15 cellular contexts compared by ENCODE assay signal in genomic region chr15:60901647-60902046, GRCh38.
DNase-seq lines count a peak whose midpoint lies in the region; ATAC-seq and TF ChIP-seq lines count a peak whose summit lies in the region.
"Had no signal": no experiment of that assay in that cellular context is flagged by ENCODE, and none has a peak within 500 bp of the region (broad histone marks: within the 10 kb centered on the region; RNA-seq: fewer than 3 reads in every experiment).

No MANE protein-coding gene starts in this region.

- ATAC-seq in GM18498 (IDR thresholded peaks at IDR 0.05; ENCODE audit: unreplicated experiment): peak; percentile 80
- peak; percentile 87 for ATAC-seq in HG02678 (IDR thresholded peaks at IDR 0.05; ENCODE audit: unreplicated experiment)
- peak; percentile 89 for ATAC-seq in HG03520 (IDR thresholded peaks at IDR 0.05; ENCODE audit: unreplicated experiment)
- ATAC-seq: HCT116 had no signal

- no peaks in the 10 kb centered on the region for H3K36me3 ChIP-seq in ascending aorta
- H3K36me3 ChIP-seq: MG63, uterus had no signal

- H3K4me1 ChIP-seq in ascending aorta: no peaks in the 10 kb centered on the region
- H3K4me1 ChIP-seq: uterus had no signal

- DNase-seq in GM19238 (ENCODE audit: insufficient read length, low spot score) (peak; percentile 30), HCEC 1CT (no peak), AG08395 (ENCODE audit: low spot score) (no peak), ascending aorta (ENCODE audit: low spot score in 2 of 2) (no peak), foreskin melanocyte (no peak)
- DNase-seq: DMS 273 treated with DMSO at 0.1 percent for 48 hours; MG63; NK-92 treated with Interleukin-12 subunit alpha and Interleukin-12 subunit beta, amount 100 ng/mL, for 24 hours; stimulated activated CD4-positive, alpha-beta T cell treated with anti-CD3 and anti-CD28 coated beads, Interleukin-4, amount 100 ng/mL, for 4 hours; T-helper 9 cell; uterus had no signal

- no peak for TF ChIP-seq CTCF in ascending aorta (IDR thresholded peaks at IDR 0.05)

- H3K9me3 ChIP-seq in ascending aorta: no peaks in the 10 kb centered on the region
- H3K9me3 ChIP-seq: MG63, uterus had no signal

- H3K4me3 ChIP-seq in ascending aorta: no peak overlapping the region
- H3K4me3 ChIP-seq: MG63, uterus had no signal

- no peak overlapping the region for H3K27ac ChIP-seq in ascending aorta
- H3K27ac ChIP-seq: uterus had no signal

- intact Hi-C loops in ascending aorta (cut with DNase I): no loop called here

- H3K27me3 ChIP-seq in ascending aorta: no peaks in the 10 kb centered on the region
- H3K27me3 ChIP-seq: MG63, uterus had no signal
